ENCODE assay signal across 26 cellular contexts in genomic region chr5:180613188-180613587, GRCh38.
"Had no signal": no experiment of that assay in that cellular context is flagged by ENCODE, and none has a peak within 500 bp of the region (broad histone marks: within the 10 kb centered on the region; RNA-seq: fewer than 3 reads in every experiment).

No MANE protein-coding gene starts in this region.

- H3K9me3 Mint-ChIP-seq: naive thymus-derived CD8-positive, alpha-beta T cell; natural killer cell treated with Interleukin-12 subunit alpha and Interleukin-12 subunit beta and Interleukin-15 and Interleukin-18, amount 100 ng/mL, for 72 hours; neural crest cell; stimulated activated effector memory CD8-positive, alpha-beta T cell treated with anti-CD3 and anti-CD28 coated beads, Interleukin-12 subunit alpha, Interleukin-12 subunit beta, amount 100 ng/mL, for 72 hours; stimulated activated naive B cell treated with anti-CD40 and anti-IgM and Interleukin-4, amounts not matched to agents 10 μg/mL and 1 μg/mL and 100 μg/mL, for 72 hours; stimulated activated naive CD8-positive, alpha-beta T cell treated with anti-CD3 and anti-CD28 coated beads, Interleukin-15, Interleukin-2, amounts not matched to agents 100 ng/mL and 50 ng/mL, for 24 hours had no signal

- H3K4me1 ChIP-seq: parathyroid adenoma, psoas muscle, right lobe of liver, sigmoid colon, stomach, tibial nerve, vagina had no signal

- H3K27me3 ChIP-seq: ovary, right lobe of liver, thyroid gland, tibial nerve, upper lobe of left lung, vagina had no signal

- H3K27ac Mint-ChIP-seq: natural killer cell treated with Interleukin-12 subunit alpha and Interleukin-12 subunit beta and Interleukin-15 and Interleukin-18, amount 100 ng/mL, for 72 hours; stimulated activated naive CD8-positive, alpha-beta T cell treated with anti-CD3 and anti-CD28 coated beads, Interleukin-15, Interleukin-2, amounts not matched to agents 100 ng/mL and 50 ng/mL, for 24 hours had no signal

- DNase-seq: naive thymus-derived CD8-positive, alpha-beta T cell; occipital lobe; ovary; posterior cingulate gyrus; psoas muscle; right lobe of liver; sigmoid colon; small intestine; stimulated activated CD4-positive, alpha-beta T cell treated with anti-CD3 and anti-CD28 coated beads, Interleukin-15, amount 100 ng/mL, for 24 hours; stimulated activated CD4-positive, alpha-beta T cell treated with anti-CD3 and anti-CD28 coated beads, Interleukin-2, amount 100 ng/mL, for 24 hours; stimulated activated CD4-positive, alpha-beta T cell treated with anti-CD3 and anti-CD28 coated beads, Interleukin-2, amount 100 ng/mL, for 48 hours; stimulated activated CD4-positive, alpha-beta T cell treated with anti-CD3 and anti-CD28 coated beads, Interleukin-4, amount 100 ng/mL, for 24 hours; stimulated activated naive B cell treated with anti-CD40 and anti-IgM and Interleukin-4, amounts not matched to agents 10 μg/mL and 1 μg/mL and 100 μg/mL, for 72 hours; stimulated activated naive CD4-positive, alpha-beta T cell treated with Interleukin-2 at 50 U/mL for 16 hours; stomach; thyroid gland; trophoblast cell had no signal

- H3K4me3 ChIP-seq: ovary, psoas muscle, right lobe of liver, sigmoid colon, stomach, thoracic aorta, thyroid gland, tibial nerve, upper lobe of left lung, vagina had no signal

- H3K27me3 Mint-ChIP-seq: naive thymus-derived CD8-positive, alpha-beta T cell; natural killer cell treated with Interleukin-12 subunit alpha and Interleukin-12 subunit beta and Interleukin-15 and Interleukin-18, amount 100 ng/mL, for 72 hours; stimulated activated naive CD8-positive, alpha-beta T cell treated with anti-CD3 and anti-CD28 coated beads, Interleukin-15, Interleukin-2, amounts not matched to agents 100 ng/mL and 50 ng/mL, for 24 hours had no signal

- H3K9me3 ChIP-seq: ovary, psoas muscle, right lobe of liver, sigmoid colon, stomach, thoracic aorta, thyroid gland, tibial nerve, upper lobe of left lung, vagina had no signal

- H3K36me3 Mint-ChIP-seq: naive thymus-derived CD8-positive, alpha-beta T cell; natural killer cell treated with Interleukin-12 subunit alpha and Interleukin-12 subunit beta and Interleukin-15 and Interleukin-18, amount 100 ng/mL, for 72 hours; stimulated activated effector memory CD8-positive, alpha-beta T cell treated with anti-CD3 and anti-CD28 coated beads, Interleukin-12 subunit alpha, Interleukin-12 subunit beta, amount 100 ng/mL, for 72 hours; stimulated activated naive B cell treated with anti-CD40 and anti-IgM and Interleukin-4, amounts not matched to agents 10 μg/mL and 1 μg/mL and 100 μg/mL, for 72 hours had no signal

- H3K36me3 ChIP-seq: ovary, right lobe of liver, sigmoid colon, stomach, thoracic aorta, tibial nerve, vagina had no signal

- H3K4me1 Mint-ChIP-seq: stimulated activated effector memory CD8-positive, alpha-beta T cell treated with anti-CD3 and anti-CD28 coated beads, Interleukin-12 subunit alpha, Interleukin-12 subunit beta, amount 100 ng/mL, for 72 hours; stimulated activated naive B cell treated with anti-CD40 and anti-IgM and Interleukin-4, amounts not matched to agents 10 μg/mL and 1 μg/mL and 100 μg/mL, for 72 hours had no signal

- H3K4me3 Mint-ChIP-seq: naive thymus-derived CD8-positive, alpha-beta T cell; natural killer cell treated with Interleukin-12 subunit alpha and Interleukin-12 subunit beta and Interleukin-15 and Interleukin-18, amount 100 ng/mL, for 72 hours; neural crest cell; stimulated activated effector memory CD8-positive, alpha-beta T cell treated with anti-CD3 and anti-CD28 coated beads, Interleukin-12 subunit alpha, Interleukin-12 subunit beta, amount 100 ng/mL, for 72 hours; stimulated activated naive B cell treated with anti-CD40 and anti-IgM and Interleukin-4, amounts not matched to agents 10 μg/mL and 1 μg/mL and 100 μg/mL, for 72 hours; stimulated activated naive CD8-positive, alpha-beta T cell treated with anti-CD3 and anti-CD28 coated beads, Interleukin-15, Interleukin-2, amounts not matched to agents 100 ng/mL and 50 ng/mL, for 24 hours had no signal
